24 cellular contexts compared by ENCODE assay signal in genomic region chr7:129452589-129453231, GRCh38. TPM values are rescaled to one million over a fixed set of nuclear protein-coding genes. Genes with fewer than 3 reads are reported as not detected.
DNase-seq lines count a peak whose midpoint lies in the region; ATAC-seq and TF ChIP-seq lines count a peak whose summit lies in the region.
"Had no signal": no experiment of that assay in that cellular context is flagged by ENCODE, and none has a peak within 500 bp of the region (broad histone marks: within the 10 kb centered on the region; RNA-seq: fewer than 3 reads in every experiment).

No MANE protein-coding gene starts in this region.

- peaks cover 22% of the 10 kb centered on the region for H3K36me3 ChIP-seq in left ventricle myocardium inferior
- H3K36me3 ChIP-seq in RWPE2 (ENCODE audit: low read depth) = peaks cover 31% of the 10 kb centered on the region

- H3K9me3 ChIP-seq in left ventricle myocardium inferior (replicated peaks) (peaks cover 16% of the 10 kb centered on the region), RWPE2 (ENCODE audit: severe bottlenecking) (no peaks in the 10 kb centered on the region)

- peak; percentile 62 for ATAC-seq in RWPE2 (ENCODE audit: low read depth)
- ATAC-seq in esophagus mucosa = peak; percentile 89
- ATAC-seq in activated naive CD8-positive, alpha-beta T cell treated with anti-CD3 and anti-CD28 coated beads, Interleukin-2, amount 50 U/mL, for 24 hours = no peak
- ATAC-seq in GM19351 (IDR thresholded peaks at IDR 0.05; ENCODE audit: unreplicated experiment) = no peak
- ATAC-seq: GM23338, K562, Panc1 had no signal

- H3K27me3 ChIP-seq in left ventricle myocardium inferior (ENCODE audit: low read depth) = no peaks in the 10 kb centered on the region
- no peaks in the 10 kb centered on the region for H3K27me3 ChIP-seq in RWPE2 (ENCODE audit: insufficient read depth, poor library complexity, severe bottlenecking)
- H3K27me3 ChIP-seq: BLaER1 had no signal

- intact Hi-C loops in left ventricle myocardium inferior (cut with micrococcal nuclease) = no loop called here
- intact Hi-C loops in cardiac septum (cut with DNase I) = no loop called here

- DNase-seq in left ventricle myocardium inferior = no peak
- no peak for DNase-seq in cardiac septum (ENCODE audit: low spot score)
- DNase-seq in RWPE2 (ENCODE audit: low spot score) = no peak
- DNase-seq in activated naive CD8-positive, alpha-beta T cell treated with anti-CD3 and anti-CD28 coated beads, Interleukin-2, amount 50 U/mL, for 24 hours = no peak
- no peak for DNase-seq in NCI-H345 (lab: John Stamatoyannopoulos, UW)
- DNase-seq: CD4-positive, CD25-positive, alpha-beta regulatory T cell; DMS153; DND-41; H9; HFFc6; Kasumi-1; NCI-H1105 treated with DMSO at 0.1 percent for 48 hours; NCI-H146; NCI-H2029; NCI-H446 treated with DMSO at 0.1 percent for 48 hours; NCI-H526; SHP77 treated with DMSO at 0.1 percent for 48 hours had no signal

- TF ChIP-seq CTCF in left ventricle myocardium inferior (IDR thresholded peaks at IDR 0.05; ENCODE audit: borderline replicate concordance) (no peak), RWPE2 (IDR thresholded peaks at IDR 0.05; ENCODE audit: poor library complexity, severe bottlenecking) (no peak)

- H3K9me3 Mint-ChIP-seq in activated naive CD8-positive, alpha-beta T cell treated with anti-CD3 and anti-CD28 coated beads, Interleukin-2, amount 50 U/mL, for 24 hours = peaks cover 9% of the 10 kb centered on the region

- H3K27ac Mint-ChIP-seq in activated naive CD8-positive, alpha-beta T cell treated with anti-CD3 and anti-CD28 coated beads, Interleukin-2, amount 50 U/mL, for 24 hours = no peak overlapping the region
- H3K27ac Mint-ChIP-seq: CD4-positive, CD25-positive, alpha-beta regulatory T cell; GM23338; HFFc6 had no signal

- H3K4me3 ChIP-seq in left ventricle myocardium inferior = no peak overlapping the region
- H3K4me3 ChIP-seq in RWPE2 (ENCODE audit: severe bottlenecking) = no peak overlapping the region
- H3K4me3 ChIP-seq: BLaER1, GM23338, K562 had no signal

- H3K27ac ChIP-seq in left ventricle myocardium inferior (replicated peaks) (peak overlapping the region; percentile 60), RWPE2 (ENCODE audit: poor library complexity, severe bottlenecking) (peak overlapping the region; percentile 19)
- H3K27ac ChIP-seq: BLaER1, RWPE1 had no signal

- peaks cover 25% of the 10 kb centered on the region for H3K4me1 ChIP-seq in left ventricle myocardium inferior
- peaks cover 17% of the 10 kb centered on the region for H3K4me1 ChIP-seq in RWPE2 (ENCODE audit: insufficient read depth, poor library complexity, severe bottlenecking)
- H3K4me1 ChIP-seq: BLaER1 had no signal

- H3K4me1 Mint-ChIP-seq in activated naive CD8-positive, alpha-beta T cell treated with anti-CD3 and anti-CD28 coated beads, Interleukin-2, amount 50 U/mL, for 24 hours = no peaks in the 10 kb centered on the region
- H3K4me1 Mint-ChIP-seq: CD4-positive, CD25-positive, alpha-beta regulatory T cell; GM23338; H9 had no signal

- no peaks in the 10 kb centered on the region for H3K27me3 Mint-ChIP-seq in activated naive CD8-positive, alpha-beta T cell treated with anti-CD3 and anti-CD28 coated beads, Interleukin-2, amount 50 U/mL, for 24 hours
- H3K27me3 Mint-ChIP-seq: CD4-positive, CD25-positive, alpha-beta regulatory T cell had no signal

- no peak overlapping the region for H3K4me3 Mint-ChIP-seq in activated naive CD8-positive, alpha-beta T cell treated with anti-CD3 and anti-CD28 coated beads, Interleukin-2, amount 50 U/mL, for 24 hours
- H3K4me3 Mint-ChIP-seq: CD4-positive, CD25-positive, alpha-beta regulatory T cell; GM23338; H9; HFFc6 had no signal

- peaks cover 70% of the 10 kb centered on the region for H3K36me3 Mint-ChIP-seq in activated naive CD8-positive, alpha-beta T cell treated with anti-CD3 and anti-CD28 coated beads, Interleukin-2, amount 50 U/mL, for 24 hours (ENCODE audit: low read depth)

RNA-seq across cellular contexts. Expression of gene STRIP2, which starts 18.5 kb away (rescaled TPM):
- total RNA-seq in left ventricle myocardium inferior = 17.1 TPM
- total RNA-seq in cardiac septum = 20.4 TPM
- total RNA-seq in esophagus mucosa = 3.4 TPM

RNA-seq across cellular contexts. Expression of gene SMKR1, which starts 49.6 kb away (rescaled TPM):
- total RNA-seq in left ventricle myocardium inferior (not detected), cardiac septum (not detected), esophagus mucosa (not detected)
- total RNA-seq: CD4-positive, CD25-positive, alpha-beta regulatory T cell; GM23338; HFFc6 had no signal

Comparison
In these comparisons a context has a peak if more than half of its experiments do, and no peak if none do; other contexts are left out.
1. ATAC-seq: peak in RWPE2 (single experiment) and esophagus mucosa (single experiment); none in activated naive CD8-positive, alpha-beta T cell treated with anti-CD3 and anti-CD28 coated beads, Interleukin-2, amount 50 U/mL, for 24 hours (single experiment) and GM19351 (single experiment).